8 cellular contexts compared by ENCODE assay signal in the genomic region with DNA sequence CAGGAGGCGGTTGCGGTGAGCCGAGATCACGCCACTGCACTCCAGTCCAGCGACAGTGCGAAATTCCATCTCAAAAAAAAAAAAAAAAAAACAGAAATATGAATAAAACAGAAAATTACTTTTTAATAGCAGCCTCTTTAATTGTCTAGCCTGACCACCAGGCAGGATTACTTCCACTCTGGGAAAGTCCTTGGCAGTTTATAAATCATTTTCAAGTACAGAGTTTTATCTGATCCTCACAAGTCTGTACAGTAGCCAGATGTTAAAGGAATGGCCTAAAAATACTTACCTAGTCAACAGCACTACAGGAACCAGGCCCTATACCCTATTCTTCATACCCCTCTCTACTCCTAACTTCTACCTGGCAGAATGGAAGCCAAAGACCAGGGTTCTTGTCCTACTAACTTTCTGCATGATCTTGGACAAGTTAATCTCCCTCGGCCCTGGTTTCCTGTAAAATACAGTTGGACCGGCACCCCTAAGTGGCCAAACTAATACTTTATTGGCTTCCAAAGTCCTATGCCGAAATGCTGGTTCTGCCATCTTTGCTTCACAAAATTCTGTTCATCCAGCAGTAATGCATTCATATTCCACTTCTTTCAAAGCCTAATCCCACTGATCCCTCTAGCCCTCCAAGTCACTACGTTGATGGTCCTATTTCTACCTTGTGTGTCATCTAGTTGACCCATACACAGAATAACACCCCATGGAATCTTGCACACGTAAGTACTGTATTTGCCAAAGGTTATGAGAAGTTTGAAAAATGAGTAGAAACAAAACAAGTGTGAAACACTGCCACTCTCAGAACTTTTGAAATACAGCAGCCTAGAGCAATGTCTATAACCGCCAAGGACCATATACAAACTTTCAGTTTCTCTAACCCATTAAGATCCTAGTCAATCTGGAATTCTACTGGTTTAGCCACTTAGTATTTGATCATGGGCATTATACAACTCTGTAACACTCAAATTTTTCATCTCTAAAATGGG. TPM values are rescaled to one million over a fixed set of nuclear protein-coding genes. Genes with fewer than 3 reads are reported as not detected.
DNase-seq lines count a peak whose midpoint lies in the region; FAIRE-seq and TF ChIP-seq lines count a peak whose summit lies in the region.

No MANE protein-coding gene starts in this region.

- no peak for FAIRE-seq in H54 (lab: Jason Lieb, UNC)

- H3K79me2 ChIP-seq in PC-9 (ENCODE audit: low read depth) = peaks cover 67% of the 10 kb centered on the region

- peaks cover 45% of the 10 kb centered on the region for H3K36me3 ChIP-seq in PC-9 (ENCODE audit: low read depth)

- no peaks in the 10 kb centered on the region for H3K9me3 ChIP-seq in PC-9 (ENCODE audit: insufficient read depth, low read depth)

- H3K4me2 ChIP-seq in PC-9 = peak overlapping the region; percentile 93

- BruUV-seq in PC-9 (replicated peaks; lab: Mats Ljungman, UMichigan) = no TSS peak

- H3K36me3 Mint-ChIP-seq in osteocyte (ENCODE audit: unreplicated experiment) = peaks cover 25% of the 10 kb centered on the region

- POLR2A ChIA-PET in GM10248 (lab: Yijun Ruan, JAX) = no interaction called here
- POLR2A ChIA-PET in PC-9 (lab: Charles Lee; ENCODE audit: unreplicated experiment) = no interaction called here

- intact Hi-C loops in PC-9 (cut with micrococcal nuclease; ENCODE audit: unreplicated experiment) = loop anchor here (5.0 kb wide), 2 partner anchors 323 to 378 kb away; a partner anchor contains a TSS

- H2AFZ ChIP-seq in PC-9 = no peak overlapping the region

- DNase-seq in GM10248 (ENCODE audit: extremely low spot score) = peak; percentile 37
- DNase-seq in PC-9 = no peak
- DNase-seq in epithelial cell of esophagus (ENCODE audit: low read depth) = no peak
- no peak for DNase-seq in osteocyte (ENCODE audit: extremely low spot score, unreplicated experiment)
- no peak for DNase-seq in NCI-H226
- DNase-seq in H54 (ENCODE audit: insufficient read length, low spot score) = no peak
- DNase-seq in activated CD4-positive, alpha-beta T cell treated with anti-CD3 and anti-CD28 coated beads, Interleukin-2, amount 50 U/mL, for 48 hours = no peak
- no peak for DNase-seq in medulla oblongata (ENCODE audit: extremely low spot score)

- peak overlapping the region; percentile 90 for H3K4me3 Mint-ChIP-seq in osteocyte (ENCODE audit: unreplicated experiment)

- H3F3A ChIP-seq in PC-9 (ENCODE audit: insufficient read depth, low read depth) = peaks cover 22% of the 10 kb centered on the region

- H3K4me1 ChIP-seq in PC-9 (replicated peaks; ENCODE audit: insufficient read depth) = peaks cover 27% of the 10 kb centered on the region

- no peaks in the 10 kb centered on the region for H3K9me2 ChIP-seq in PC-9 (ENCODE audit: insufficient read depth)

- TF ChIP-seq CTCF in GM10248 (IDR thresholded peaks at IDR 0.05; ENCODE audit: control extremely low read depth, extremely low read depth, low read depth, missing control alignments) = peak; percentile 16
- peak; percentile 22; the same call in 1 of the 2 replicates for TF ChIP-seq CTCF in PC-9 (conservative IDR thresholded peaks at IDR 0.05)
- TF ChIP-seq CTCF in epithelial cell of esophagus (IDR thresholded peaks at IDR 0.05; ENCODE audit: insufficient read depth, low read depth, low read length, missing control alignments) = no peak
- peak; percentile 25 for TF ChIP-seq CTCF in osteocyte (IDR thresholded peaks at IDR 0.05)

- CTCF ChIA-PET in GM10248 (lab: Yijun Ruan, JAX) = no interaction called here
- CTCF ChIA-PET in PC-9 (lab: Charles Lee) = interaction anchor here (0.5 kb wide), 1 partner anchor 1627 kb away, joined by 6 read pairs; no protein-coding TSS in a partner anchor

- H3K4me1 Mint-ChIP-seq in osteocyte (ENCODE audit: unreplicated experiment) = peaks cover 50% of the 10 kb centered on the region

- H3K27me3 Mint-ChIP-seq in osteocyte (ENCODE audit: unreplicated experiment) = no peaks in the 10 kb centered on the region

- H3K9me3 Mint-ChIP-seq in osteocyte (ENCODE audit: unreplicated experiment) = no peaks in the 10 kb centered on the region

- peak overlapping the region; percentile 78 for H3K4me3 ChIP-seq in PC-9
- peak overlapping the region; percentile 97 for H3K4me3 ChIP-seq in epithelial cell of esophagus (ENCODE audit: low read length)

- H3K27me3 ChIP-seq in PC-9 (ENCODE audit: insufficient read depth, low read depth) = no peaks in the 10 kb centered on the region

- peak overlapping the region; percentile 98 for H3K27ac Mint-ChIP-seq in osteocyte (ENCODE audit: unreplicated experiment)

- H3K27ac ChIP-seq in PC-9 = 0 out of 2 replicates have a peak overlapping the region, but pooled peaks have one; percentile 92

- TF ChIP-seq POLR2A in H54 (IDR thresholded peaks at IDR 0.05; ENCODE audit: low read depth, low read length) = no peak

- H4K20me1 ChIP-seq in PC-9 (ENCODE audit: insufficient read depth) = peaks cover 56% of the 10 kb centered on the region

RNA-seq across cellular contexts. Expression of a gene that starts 1.7 kb away (rescaled TPM):
- total RNA-seq in PC-9 (2021) (129 and 162 TPM in 2 replicates), osteocyte (87.9 and 90.6 TPM in 2 replicates)
